8 cellular contexts compared by ENCODE assay signal in genomic region chr17:38824899-38825761, GRCh38.
A peak's percentile ranks its signal among the peaks of the same experiment; 100 is the strongest.
DNase-seq lines count a peak whose midpoint lies in the region; ATAC-seq lines count a peak whose summit lies in the region.

TSS of gene CWC25 (minus strand) at chr17:38825321. CDS start at chr17:38825183, 138 bp downstream.

- peak; percentile 85 for ATAC-seq in GM18502 (IDR thresholded peaks at IDR 0.05; ENCODE audit: poor library complexity, unreplicated experiment)
- peak; percentile 74 for ATAC-seq in HG02973 (IDR thresholded peaks at IDR 0.05; ENCODE audit: unreplicated experiment)
- no peak for ATAC-seq in HG03469 (IDR thresholded peaks at IDR 0.05; ENCODE audit: unreplicated experiment)

- DNase-seq in NCI-H2081 treated with DMSO at 0.1 percent for 48 hours (lab: John Stamatoyannopoulos, UW) (peak; percentile 88), T1000 (lab: John Stamatoyannopoulos, UW) (peak; percentile 95), astrocyte of the hippocampus (ENCODE audit: low read depth, low spot score) (peak; percentile 99), hippocampal formation (lab: John Stamatoyannopoulos, UW) (peak; percentile 85 to 95), retina (peak; percentile 100)
